ENCODE assay signal across 2 cellular contexts in genomic region chr19:52065399-52065798, GRCh38.
TF ChIP-seq lines count a peak whose summit lies in the region.

No MANE protein-coding gene starts in this region.

TF ChIP-seq in liver, 16 proteins besides CTCF, POLR2A, EP300 and RAD21:
- TF ChIP-seq SP1 (IDR thresholded peaks at IDR 0.05) (no peak), ATF3 (IDR thresholded peaks at IDR 0.05) (no peak), ZBTB33 (IDR thresholded peaks at IDR 0.05) (no peak), TAF1 (conservative IDR thresholded peaks at IDR 0.05) (no peak), MAX (IDR thresholded peaks at IDR 0.05) (no peak), FOXA1 (IDR thresholded peaks at IDR 0.05) (no peak), EGR1 (IDR thresholded peaks at IDR 0.05; ENCODE audit: low read depth in 2 of 2) (no peak), HNF4A (conservative IDR thresholded peaks at IDR 0.05) (no peak), REST (IDR thresholded peaks at IDR 0.05) (no peak), HNF4G (IDR thresholded peaks at IDR 0.05) (no peak), RXRA (IDR thresholded peaks at IDR 0.05) (no peak)

TF ChIP-seq in K562, 482 proteins besides CTCF, POLR2A, EP300 and RAD21:
- TF ChIP-seq SOX6 (IDR thresholded peaks at IDR 0.05) (peak; percentile 52; the same call in 1 of the 2 replicates), THRAP3 (IDR thresholded peaks at IDR 0.05; ENCODE audit: borderline replicate concordance) (no peak), ZNF79 (CRISPR knock-in tag; IDR thresholded peaks at IDR 0.05; ENCODE audit: low read depth) (no peak), ZNF75A (CRISPR knock-in tag; IDR thresholded peaks at IDR 0.05) (peak; percentile 89), ZSCAN29 (IDR thresholded peaks at IDR 0.05) (no peak)
